21 cellular contexts compared by ENCODE assay signal in the genomic region with DNA sequence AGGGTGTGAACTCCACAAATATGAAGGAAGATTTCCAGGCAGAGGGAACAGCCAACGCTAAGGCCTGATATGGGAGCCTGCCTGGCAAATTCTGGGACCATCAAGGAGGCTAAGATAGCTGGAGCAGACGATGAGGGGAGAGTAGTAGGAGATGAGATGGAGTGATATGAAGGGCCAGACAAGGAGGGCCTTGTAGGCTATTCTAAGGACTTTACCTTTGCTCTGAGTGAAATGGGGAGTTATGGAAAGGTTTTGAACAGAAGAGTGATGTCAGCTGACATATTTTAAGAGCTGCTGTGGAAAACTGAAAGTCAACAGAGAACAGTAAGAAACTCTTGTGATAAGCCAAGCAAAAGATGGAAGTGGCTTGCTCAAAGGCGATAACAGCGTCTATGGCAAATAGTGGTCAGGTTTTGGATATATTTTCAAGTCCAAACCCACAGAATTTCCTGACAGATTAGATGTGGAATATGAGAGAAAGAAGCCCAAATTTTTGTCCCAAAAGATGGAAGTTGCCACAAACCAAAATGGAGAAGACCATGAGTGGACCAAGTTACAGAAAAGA. TPM values are rescaled to one million over a fixed set of nuclear protein-coding genes. Genes with fewer than 3 reads are reported as not detected.
A peak's percentile ranks its signal among the peaks of the same experiment; 100 is the strongest.
DNase-seq lines count a peak whose midpoint lies in the region; ATAC-seq and TF ChIP-seq lines count a peak whose summit lies in the region.
"Had no signal": no experiment of that assay in that cellular context is flagged by ENCODE, and none has a peak within 500 bp of the region (broad histone marks: within the 10 kb centered on the region; RNA-seq: fewer than 3 reads in every experiment).

No MANE protein-coding gene starts in this region.

- H2AFZ ChIP-seq in trophoblast cell (ENCODE audit: insufficient read depth, low read length, poor library complexity), result no peak overlapping the region
- H2AFZ ChIP-seq: parathyroid adenoma had no signal

- peak overlapping the region in 5 of 8 donors; percentile 2 to 93 (median 43) for H3K27ac Mint-ChIP-seq in CD8-positive, alpha-beta memory T cell
- H3K27ac Mint-ChIP-seq in IgD-negative memory B cell (peak overlapping the region in 2 of 3 donors; percentile 33 to 64), brain (peak overlapping the region in 2 of 5 experiments; percentile 14 to 98)
- H3K27ac Mint-ChIP-seq: stimulated activated naive CD8-positive, alpha-beta T cell treated with anti-CD3 and anti-CD28 coated beads, Interleukin-15, amount 100 ng/mL, for 72 hours had no signal

- DNase-seq in CD8-positive, alpha-beta memory T cell, result no peak
- no peak for DNase-seq in trophoblast cell
- no peak for DNase-seq in HT-29 (ENCODE audit: low spot score)
- DNase-seq: activated CD4-positive, alpha-beta T cell treated with anti-CD3 and anti-CD28 coated beads for 36 hours; activated CD8-positive, alpha-beta memory T cell treated with anti-CD3 and anti-CD28 coated beads, Interleukin-2, amount 50 U/mL, for 4 hours; activated naive CD8-positive, alpha-beta T cell treated with anti-CD3 and anti-CD28 coated beads, Interleukin-2, amount 10 ng/mL, durations not matched to agents 7 days and 5 days; DMS 273 treated with DMSO at 0.1 percent for 48 hours; NCI-H1436 treated with DMSO at 0.1 percent for 48 hours; NCI-H2171; NCI-H774; stimulated activated CD4-positive, alpha-beta T cell treated with anti-CD3 and anti-CD28 coated beads, Interleukin-1b, Interleukin-23, amount 100 ng/mL, for 48 hours; stimulated activated naive CD8-positive, alpha-beta T cell treated with anti-CD3 and anti-CD28 coated beads, Interleukin-15, amount 100 ng/mL, for 72 hours; T-helper 9 cell had no signal

- H2BK120ac ChIP-seq in trophoblast cell (ENCODE audit: insufficient read depth, low read length, poor library complexity), result no peak overlapping the region

- H3K4me1 ChIP-seq in CD8-positive, alpha-beta memory T cell (ENCODE audit: insufficient read depth, low read length), result peaks cover 27% of the 10 kb centered on the region
- peaks cover 2 to 7% of the 10 kb centered on the region in 2 experiments for H3K4me1 ChIP-seq in trophoblast cell (ENCODE audit: control insufficient read depth in 1 of 2, insufficient read depth in 2 of 2, low read length in 2 of 2)
- H3K4me1 ChIP-seq: parathyroid adenoma had no signal

- H3K79me2 ChIP-seq in trophoblast cell (ENCODE audit: control insufficient read depth, insufficient read depth, low read length, poor library complexity), result peaks cover 16% of the 10 kb centered on the region
- H3K79me2 ChIP-seq: parathyroid adenoma had no signal

- no peak overlapping the region for H4K12ac ChIP-seq in trophoblast cell (ENCODE audit: low read depth, low read length)

- H4K8ac ChIP-seq in trophoblast cell (ENCODE audit: low read depth, low read length), result no peak overlapping the region

- H3K4ac ChIP-seq in trophoblast cell (ENCODE audit: low read depth, low read length), result no peak overlapping the region

- H3K36me3 ChIP-seq in CD8-positive, alpha-beta memory T cell (ENCODE audit: insufficient read depth, low read length), result no peaks in the 10 kb centered on the region
- no peaks in the 10 kb centered on the region for H3K36me3 ChIP-seq in trophoblast cell (ENCODE audit: control insufficient read depth in 1 of 2, insufficient read depth in 2 of 2, low read length in 2 of 2)

- WGBS in trophoblast cell (ENCODE audit: extremely low coverage, insufficient coverage, insufficient read length), result no CpG with 5 or more reads among the region's 4 CpGs

- no peak overlapping the region for H3K9ac ChIP-seq in trophoblast cell (ENCODE audit: low read length)
- H3K9ac ChIP-seq: parathyroid adenoma had no signal

- H3K27ac ChIP-seq in CD8-positive, alpha-beta memory T cell (ENCODE audit: low read depth, low read length), result peak overlapping the region; percentile 20
- H3K27ac ChIP-seq in trophoblast cell (ENCODE audit: low read depth, low read length), result no peak overlapping the region
- H3K27ac ChIP-seq: parathyroid adenoma had no signal

- H3K36me3 Mint-ChIP-seq in CD8-positive, alpha-beta memory T cell, result peaks cover 0 to 9% (median 0%) of the 10 kb centered on the region in 3 donors
- H3K36me3 Mint-ChIP-seq in IgD-negative memory B cell, result no peaks in the 10 kb centered on the region
- no peaks in the 10 kb centered on the region for H3K36me3 Mint-ChIP-seq in brain

- CTCF ChIA-PET in CD8-positive, alpha-beta memory T cell (lab: Charles Lee), result interaction anchor here (1.8 kb wide), 1 partner anchor 11 kb away, joined by 6 read pairs; no protein-coding TSS in a partner anchor

- H3K18ac ChIP-seq in trophoblast cell (ENCODE audit: low read length), result no peak overlapping the region

- no peak overlapping the region for H3K23ac ChIP-seq in trophoblast cell (ENCODE audit: low read length)

- peak overlapping the region; percentile 9 for H2AK5ac ChIP-seq in trophoblast cell (ENCODE audit: low read length)

- no peak overlapping the region for H3K14ac ChIP-seq in trophoblast cell (ENCODE audit: low read length)

- H3K4me1 Mint-ChIP-seq in CD8-positive, alpha-beta memory T cell, result peaks cover 24 to 38% (median 38%) of the 10 kb centered on the region in 3 donors
- peaks cover 17 to 25% (median 24%) of the 10 kb centered on the region in 3 donors for H3K4me1 Mint-ChIP-seq in IgD-negative memory B cell
- H3K4me1 Mint-ChIP-seq in brain, result peaks cover 24% of the 10 kb centered on the region

- no peak overlapping the region for H2BK12ac ChIP-seq in trophoblast cell (ENCODE audit: low read length)

- peak overlapping the region in 5 of 7 donors; percentile 6 to 91 (median 46) for H3K4me3 Mint-ChIP-seq in CD8-positive, alpha-beta memory T cell
- peak overlapping the region in 1 of 4 donors; percentile 98 for H3K4me3 Mint-ChIP-seq in IgD-negative memory B cell
- H3K4me3 Mint-ChIP-seq in brain, result peak overlapping the region in 3 of 5 experiments; percentile 40 to 94 (median 93)

- H3K9me3 ChIP-seq in CD8-positive, alpha-beta memory T cell (ENCODE audit: low read length), result no peaks in the 10 kb centered on the region
- H3K9me3 ChIP-seq in trophoblast cell (ENCODE audit: insufficient read depth, low read depth, low read length), result no peaks in the 10 kb centered on the region

- H3K27me3 ChIP-seq in CD8-positive, alpha-beta memory T cell (ENCODE audit: insufficient read depth, low read length, poor library complexity, severe bottlenecking), result no peaks in the 10 kb centered on the region
- H3K27me3 ChIP-seq in trophoblast cell (ENCODE audit: insufficient read depth, low read length), result no peaks in the 10 kb centered on the region

- no peak for TF ChIP-seq CTCF in brain (conservative IDR thresholded peaks at IDR 0.05)

- no peak overlapping the region for H4K91ac ChIP-seq in trophoblast cell (ENCODE audit: low read depth, low read length)

- no peak overlapping the region for H3K4me2 ChIP-seq in trophoblast cell (ENCODE audit: low read length)

- peaks cover 0 to 1% of the 10 kb centered on the region in 2 donors for H3K27me3 Mint-ChIP-seq in CD8-positive, alpha-beta memory T cell
- H3K27me3 Mint-ChIP-seq in IgD-negative memory B cell (no peaks in the 10 kb centered on the region), brain (peaks cover 8% of the 10 kb centered on the region)
- H3K27me3 Mint-ChIP-seq: activated CD4-positive, alpha-beta T cell treated with anti-CD3 and anti-CD28 coated beads for 36 hours; activated naive CD8-positive, alpha-beta T cell treated with anti-CD3 and anti-CD28 coated beads, Interleukin-2, amount 10 ng/mL, durations not matched to agents 7 days and 5 days had no signal

- ATAC-seq in HG03354 (IDR thresholded peaks at IDR 0.05; ENCODE audit: poor library complexity, severe bottlenecking, unreplicated experiment), result no peak
- no peak for ATAC-seq in HG03442 (IDR thresholded peaks at IDR 0.05; ENCODE audit: unreplicated experiment)
- ATAC-seq: activated CD4-positive, alpha-beta T cell treated with anti-CD3 and anti-CD28 coated beads for 36 hours; esophagus mucosa; HepG2; Panc1; stimulated activated naive CD8-positive, alpha-beta T cell treated with anti-CD3 and anti-CD28 coated beads, Interleukin-15, amount 100 ng/mL, for 72 hours had no signal

- H3K4me3 ChIP-seq in CD8-positive, alpha-beta memory T cell (ENCODE audit: low read length), result no peak overlapping the region
- no peak overlapping the region for H3K4me3 ChIP-seq in trophoblast cell (ENCODE audit: low read depth, low read length)

- H3K9me3 Mint-ChIP-seq in CD8-positive, alpha-beta memory T cell, result no peaks in the 10 kb centered on the region
- H3K9me3 Mint-ChIP-seq in IgD-negative memory B cell (no peaks in the 10 kb centered on the region), brain (peaks cover 0 to 6% (median 0%) of the 10 kb centered on the region in 5 experiments)

- H3K79me1 ChIP-seq in trophoblast cell (ENCODE audit: low read length), result peaks cover 20% of the 10 kb centered on the region

- POLR2A ChIA-PET in CD8-positive, alpha-beta memory T cell (lab: Charles Lee), result no interaction called here

- no peak overlapping the region for H2BK5ac ChIP-seq in trophoblast cell (ENCODE audit: low read depth, low read length, poor library complexity)

RNA-seq across cellular contexts. Expression of gene TP53BP2, which starts 2.1 kb away (rescaled TPM):
- 10 to 100 TPM; 59.5 to 59.6 TPM for total RNA-seq in CD8-positive, alpha-beta memory T cell
- polyA plus RNA-seq in CD8-positive, alpha-beta memory T cell, result 16.5 TPM
- 15.2 TPM for polyA plus RNA-seq in IgD-negative memory B cell
- polyA plus RNA-seq in brain (ENCODE audit: insufficient read depth, low read depth, low replicate concordance), result 50.6 TPM
- 56.4 and 57.3 TPM in 2 replicates for polyA plus RNA-seq in trophoblast cell (2013)
- 33.9 and 56.1 TPM in 2 replicates for total RNA-seq in HT-29 (2014; rRNA removed; shearing (Covaris generic))
